ENCODE assay signal across 22 cellular contexts in genomic region chr3:116150655-116151054, GRCh38.
DNase-seq lines count a peak whose midpoint lies in the region; ATAC-seq, FAIRE-seq and TF ChIP-seq lines count a peak whose summit lies in the region.
"Had no signal": no experiment of that assay in that cellular context is flagged by ENCODE, and none has a peak within 500 bp of the region (broad histone marks: within the 10 kb centered on the region; RNA-seq: fewer than 3 reads in every experiment).

No MANE protein-coding gene starts in this region.

- H3K27me3 ChIP-seq in GM23338 (ENCODE audit: insufficient read depth) (no peaks in the 10 kb centered on the region), Panc1 (ENCODE audit: control insufficient read depth, insufficient read depth, low read length) (no peaks in the 10 kb centered on the region), astrocyte (ENCODE audit: insufficient read depth, low read length) (no peaks in the 10 kb centered on the region), H1 (replicated peaks in 1 of 4; ENCODE audit: control insufficient read depth in 3 of 4, extremely low read depth in 1 of 4, insufficient read depth in 3 of 4, low read length in 3 of 4) (no peaks in the 10 kb centered on the region), GM23248 (replicated peaks; ENCODE audit: insufficient read depth) (no peaks in the 10 kb centered on the region)
- H3K27me3 ChIP-seq: BLaER1 had no signal

- peaks cover 35% of the 10 kb centered on the region for H3K4me1 Mint-ChIP-seq in GM23338
- peaks cover 35% of the 10 kb centered on the region for H3K4me1 Mint-ChIP-seq in astrocyte (ENCODE audit: low read depth, unreplicated experiment)
- H3K4me1 Mint-ChIP-seq: B cell; CD4-positive, CD25-positive, alpha-beta regulatory T cell had no signal

- no peaks in the 10 kb centered on the region for H3K23me2 ChIP-seq in H1 (ENCODE audit: low read depth, low read length)

- H2BK12ac ChIP-seq in H1 (ENCODE audit: low read depth, low read length), result no peak overlapping the region

- H3K4me3 Mint-ChIP-seq in GM23338, result no peak overlapping the region
- H3K4me3 Mint-ChIP-seq in astrocyte (ENCODE audit: unreplicated experiment), result no peak overlapping the region
- H3K4me3 Mint-ChIP-seq: B cell; CD4-positive, CD25-positive, alpha-beta regulatory T cell; CD8-positive, alpha-beta T cell; H9 had no signal

- H3K4me2 ChIP-seq in GM23338 (0 out of 2 replicates have a peak overlapping the region, but pooled peaks have one; percentile 7), astrocyte (ENCODE audit: low read length) (no peak overlapping the region), H1 (ENCODE audit: insufficient read depth in 1 of 2, low read depth in 2 of 2, low read length in 2 of 2) (no peak overlapping the region), GM23248 (ENCODE audit: unreplicated experiment) (no peak overlapping the region)
- H3K4me2 ChIP-seq: BLaER1 had no signal

- H3K9me3 Mint-ChIP-seq in GM23338 (peaks cover 7% of the 10 kb centered on the region), astrocyte (ENCODE audit: unreplicated experiment) (peaks cover 3% of the 10 kb centered on the region)

- peaks cover 11% of the 10 kb centered on the region for H3K9me3 ChIP-seq in Panc1 (ENCODE audit: control insufficient read depth, insufficient read depth, low read depth, low read length)
- H3K9me3 ChIP-seq in astrocyte (ENCODE audit: insufficient read depth, low read depth, low read length), result no peaks in the 10 kb centered on the region
- peaks cover 0 to 4% of the 10 kb centered on the region in 2 experiments; a peak in 1 of 4 replicates for H3K9me3 ChIP-seq in H1 (ENCODE audit: insufficient read depth in 2 of 2, low read depth in 1 of 2, low read length in 1 of 2)
- H3K9me3 ChIP-seq in GM23248 (ENCODE audit: low read depth), result no peaks in the 10 kb centered on the region
- H3K9me3 ChIP-seq: BLaER1 had no signal

- in situ Hi-C loops in Panc1 (cut with HindIII; ENCODE audit: low pct_unique_long_range_greater_than_20kb, low sequenced_read_pairs), result no loop called here
- in situ Hi-C loops in GM23248 (cut with MboI), result no loop called here

- H4K20me1 ChIP-seq in GM23338 (replicated peaks; ENCODE audit: insufficient read depth), result no peaks in the 10 kb centered on the region
- H4K20me1 ChIP-seq in astrocyte (ENCODE audit: insufficient read depth, low read length), result no peaks in the 10 kb centered on the region
- no peaks in the 10 kb centered on the region for H4K20me1 ChIP-seq in H1 (replicated peaks in 1 of 2; ENCODE audit: control insufficient read depth in 1 of 2, insufficient read depth in 2 of 2, low read length in 2 of 2)
- no peaks in the 10 kb centered on the region for H4K20me1 ChIP-seq in GM23248 (ENCODE audit: insufficient read depth)
- H4K20me1 ChIP-seq: BLaER1 had no signal

- WGBS in H1 (ENCODE audit: extremely low coverage in 1 of 2, insufficient coverage in 1 of 2, insufficient read length in 1 of 2, insufficient replicate concordance in 2 of 2, low coverage in 1 of 2, low lambda C conversion rate in 2 of 2, missing lambda C conversion rate in 1 of 2), 2 experiments, result 35% methylated on average over 1 of the region's 1 CpG; no CpG with 5 or more reads in 1 of the 2 experiments
- 53 to 61% methylated on average over 1 of the region's 1 CpG for WGBS in GM23248 (ENCODE audit: low coverage in 1 of 2, low lambda C conversion rate in 2 of 2, missing lambda C conversion rate in 2 of 2), 2 experiments

- H3K4me3 ChIP-seq in GM23338 (no peak overlapping the region), Panc1 (ENCODE audit: low read depth in 2 of 2, low read length in 2 of 2) (no peak overlapping the region), astrocyte (ENCODE audit: insufficient read depth, low read depth, low read length) (no peak overlapping the region), H1 (ENCODE audit: extremely low read depth in 1 of 4, insufficient read depth in 2 of 4, low read depth in 3 of 4, low read length in 4 of 4) (no peak overlapping the region), GM23248 (no peak overlapping the region)
- H3K4me3 ChIP-seq: BLaER1, GM12878 had no signal

- H3K9ac ChIP-seq in astrocyte (ENCODE audit: low read length) (no peak overlapping the region), H1 (replicated peaks in 1 of 4; ENCODE audit: extremely low read depth in 1 of 4, low read depth in 3 of 4, low read length in 3 of 4) (no peak overlapping the region), GM23248 (no peak overlapping the region)
- H3K9ac ChIP-seq: BLaER1 had no signal

- H3K27ac ChIP-seq in GM23338 (ENCODE audit: low read depth) (no peak overlapping the region), Panc1 (ENCODE audit: low read length) (peak overlapping the region; percentile 45; the same call in 1 of the 2 replicates), astrocyte (ENCODE audit: low read depth, low read length) (no peak overlapping the region), H1 (ENCODE audit: low read depth, low read length) (no peak overlapping the region), GM23248 (no peak overlapping the region)
- H3K27ac ChIP-seq: BLaER1, C4-2B had no signal

- H2BK15ac ChIP-seq in H1 (ENCODE audit: low read length), result no peak overlapping the region

- POLR2A ChIA-PET in Panc1 (lab: Charles Lee), result interaction anchor here (0.6 kb wide), 1 partner anchor 82 kb away, joined by 12 read pairs; no protein-coding TSS in a partner anchor
- POLR2A ChIA-PET in H1 (lab: Charles Lee; ENCODE audit: partially characterized antibody), result no interaction called here

- H3K36me3 Mint-ChIP-seq in GM23338 (ENCODE audit: low read depth) (peaks cover 6% of the 10 kb centered on the region; the same call in 2 of the 3 replicates), astrocyte (ENCODE audit: low read depth, unreplicated experiment) (no peaks in the 10 kb centered on the region)
- H3K36me3 Mint-ChIP-seq: CD4-positive, CD25-positive, alpha-beta regulatory T cell; CD8-positive, alpha-beta T cell had no signal

- H3K79me2 ChIP-seq in GM23338 (replicated peaks; ENCODE audit: insufficient read depth), result no peaks in the 10 kb centered on the region
- H3K79me2 ChIP-seq in astrocyte (ENCODE audit: insufficient read depth, low read length), result no peaks in the 10 kb centered on the region
- H3K79me2 ChIP-seq in H1 (ENCODE audit: control insufficient read depth in 1 of 2, insufficient read depth in 2 of 2, low read length in 2 of 2), result no peaks in the 10 kb centered on the region
- H3K79me2 ChIP-seq in GM23248 (ENCODE audit: insufficient read depth), result no peaks in the 10 kb centered on the region

- ATAC-seq in GM23338 (peak; percentile 28; the same call in 1 of the 3 replicates), Panc1 (no peak), GM21825 (IDR thresholded peaks at IDR 0.05; ENCODE audit: unreplicated experiment) (no peak)
- ATAC-seq: CD8-positive, alpha-beta T cell; GM12878; HCT116 had no signal

- no peak overlapping the region for H3K18ac ChIP-seq in H1 (ENCODE audit: extremely low read depth, low read length)

- FAIRE-seq in astrocyte (lab: Jason Lieb, UNC), result no peak
- FAIRE-seq in H1 (lab: Jason Lieb, UNC), result no peak
- FAIRE-seq: D721Med, GM12878, GM19239 had no signal

- DNase-seq in GM23338 (ENCODE audit: low spot score), result no peak
- no peak for DNase-seq in Panc1 (ENCODE audit: low read depth, low spot score)
- DNase-seq in astrocyte (ENCODE audit: low read depth), result no peak
- no peak for DNase-seq in H1 (ENCODE audit: low read depth in 1 of 2, low spot score in 2 of 2)
- DNase-seq in GM23248, result no peak
- no peak for DNase-seq in cerebellum (ENCODE audit: low spot score)
- no peak for DNase-seq in NCI-H510A (lab: John Stamatoyannopoulos, UW)
- DNase-seq: CD4-positive, CD25-positive, alpha-beta regulatory T cell; CD8-positive, alpha-beta T cell; DMS 273 treated with DMSO at 0.1 percent for 48 hours; DMS79; EL; GDM1; H9 had no signal

- no peak overlapping the region for H2BK5ac ChIP-seq in H1 (ENCODE audit: low read depth, low read length)

- no peak overlapping the region for H3K4ac ChIP-seq in H1 (replicated peaks; ENCODE audit: insufficient read length, low read depth, low read length)

- no peak for TF ChIP-seq CTCF in GM23338 (conservative IDR thresholded peaks at IDR 0.05; ENCODE audit: low read depth in 2 of 2)
- TF ChIP-seq CTCF in Panc1 (IDR thresholded peaks at IDR 0.05), result no peak
- TF ChIP-seq CTCF in astrocyte (IDR thresholded peaks at IDR 0.05; ENCODE audit: insufficient read depth, low read depth, low read length), result no peak
- no peak for TF ChIP-seq CTCF in H1 (IDR thresholded peaks at IDR 0.05; ENCODE audit: control extremely low read depth in 1 of 3, insufficient read depth in 1 of 3, low read depth in 1 of 3, low read length in 3 of 3)

- no peaks in the 10 kb centered on the region for H3F3A ChIP-seq in GM23338 (replicated peaks; ENCODE audit: low read depth)
- peaks cover 16% of the 10 kb centered on the region for H3F3A ChIP-seq in GM23248 (ENCODE audit: insufficient read depth)

- H3K9me2 ChIP-seq in GM23338 (ENCODE audit: insufficient read depth) (no peaks in the 10 kb centered on the region), GM23248 (ENCODE audit: insufficient read depth) (no peaks in the 10 kb centered on the region)

- H4K5ac ChIP-seq in H1 (ENCODE audit: insufficient read length, low read depth, low read length), result no peak overlapping the region

- no peak overlapping the region for H3K14ac ChIP-seq in H1 (ENCODE audit: insufficient read length)

- no peaks in the 10 kb centered on the region for H3K27me3 Mint-ChIP-seq in GM23338 (ENCODE audit: insufficient read depth, low read depth, poor library complexity)
- no peaks in the 10 kb centered on the region for H3K27me3 Mint-ChIP-seq in astrocyte (ENCODE audit: low read depth, unreplicated experiment)
- H3K27me3 Mint-ChIP-seq: B cell; CD4-positive, CD25-positive, alpha-beta regulatory T cell had no signal

- H2AFZ ChIP-seq in GM23338 (no peak overlapping the region), astrocyte (ENCODE audit: low read depth, low read length) (no peak overlapping the region), H1 (ENCODE audit: low read length) (no peak overlapping the region), GM23248 (no peak overlapping the region)

- H3K4me1 ChIP-seq in GM23338 (ENCODE audit: insufficient read depth) (peaks cover 34% of the 10 kb centered on the region), Panc1 (ENCODE audit: control insufficient read depth, insufficient read depth, low read length) (no peaks in the 10 kb centered on the region; the same call in 1 of the 2 replicates), astrocyte (ENCODE audit: insufficient read depth, low read length) (peaks cover 8% of the 10 kb centered on the region), H1 (replicated peaks in 1 of 4; ENCODE audit: control insufficient read depth in 3 of 4, insufficient read depth in 4 of 4, low read length in 3 of 4) (peaks cover 0 to 5% (median 1%) of the 10 kb centered on the region in 4 experiments; a peak in 1 of 7 replicates), GM23248 (ENCODE audit: insufficient read depth) (peaks cover 18% of the 10 kb centered on the region)
- H3K4me1 ChIP-seq: BLaER1 had no signal

- no peak for TF ChIP-seq POLR2A in H1 (IDR thresholded peaks at IDR 0.05; ENCODE audit: control extremely low read depth in 1 of 2, low read depth in 2 of 2, low read length in 2 of 2)

- intact Hi-C loops in Panc1 (cut with micrococcal nuclease; ENCODE audit: unreplicated experiment), result no loop called here

- H4K91ac ChIP-seq in H1 (replicated peaks; ENCODE audit: insufficient read length, low read length), result no peak overlapping the region

- H2AK5ac ChIP-seq in H1 (ENCODE audit: low read depth, low read length), result no peak overlapping the region

- H4K8ac ChIP-seq in H1 (ENCODE audit: extremely low read depth, insufficient read depth, low read length), result no peak overlapping the region

- no TSS peak for BruUV-seq in Panc1 (replicated peaks; lab: Mats Ljungman, UMichigan)

- no peak overlapping the region for H2BK120ac ChIP-seq in H1 (replicated peaks; ENCODE audit: low read depth, low read length)

- CTCF ChIA-PET in Panc1 (lab: Charles Lee) (no interaction called here), H1 (lab: Charles Lee; ENCODE audit: partially characterized antibody) (interaction anchor here (0.8 to 1.8 kb wide), 2 partner anchors 10 to 145 kb away, joined by 3 to 6 read pairs; no protein-coding TSS in a partner anchor)

- H3K36me3 ChIP-seq in GM23338 (ENCODE audit: insufficient read depth) (no peaks in the 10 kb centered on the region), Panc1 (ENCODE audit: control insufficient read depth, insufficient read depth, low read length) (no peaks in the 10 kb centered on the region), astrocyte (ENCODE audit: insufficient read depth, low read length) (no peaks in the 10 kb centered on the region), H1 (ENCODE audit: control insufficient read depth in 2 of 4, insufficient read depth in 4 of 4, low read length in 3 of 4) (no peaks in the 10 kb centered on the region), GM23248 (ENCODE audit: low read depth) (no peaks in the 10 kb centered on the region)
- H3K36me3 ChIP-seq: BLaER1 had no signal

- no peak for TF ChIP-seq RAD21 in H1 (IDR thresholded peaks at IDR 0.05 in 1 of 2, conservative IDR thresholded peaks at IDR 0.05 in 1 of 2; ENCODE audit: low read depth in 2 of 2, low read length in 2 of 2)

- H3K27ac Mint-ChIP-seq in GM23338 (no peak overlapping the region), astrocyte (ENCODE audit: unreplicated experiment) (peak overlapping the region; percentile 59)
- H3K27ac Mint-ChIP-seq: B cell; CD8-positive, alpha-beta T cell; H9 had no signal

- TF ChIP-seq EP300 in H1 (IDR thresholded peaks at IDR 0.05; ENCODE audit: borderline replicate concordance in 1 of 2, low read depth in 2 of 2, low read length in 2 of 2), result no peak

- H3K23ac ChIP-seq in H1 (ENCODE audit: insufficient read length), result no peak overlapping the region

- no peak overlapping the region for H2BK20ac ChIP-seq in H1 (ENCODE audit: low read length)

- no peaks in the 10 kb centered on the region for H3K79me1 ChIP-seq in H1 (ENCODE audit: low read depth, low read length)

- no peak overlapping the region for H3K56ac ChIP-seq in H1 (replicated peaks; ENCODE audit: insufficient read length, low read depth, low read length)
